Comparison of ENCODE assay signal across 1 cellular context in the genomic region with DNA sequence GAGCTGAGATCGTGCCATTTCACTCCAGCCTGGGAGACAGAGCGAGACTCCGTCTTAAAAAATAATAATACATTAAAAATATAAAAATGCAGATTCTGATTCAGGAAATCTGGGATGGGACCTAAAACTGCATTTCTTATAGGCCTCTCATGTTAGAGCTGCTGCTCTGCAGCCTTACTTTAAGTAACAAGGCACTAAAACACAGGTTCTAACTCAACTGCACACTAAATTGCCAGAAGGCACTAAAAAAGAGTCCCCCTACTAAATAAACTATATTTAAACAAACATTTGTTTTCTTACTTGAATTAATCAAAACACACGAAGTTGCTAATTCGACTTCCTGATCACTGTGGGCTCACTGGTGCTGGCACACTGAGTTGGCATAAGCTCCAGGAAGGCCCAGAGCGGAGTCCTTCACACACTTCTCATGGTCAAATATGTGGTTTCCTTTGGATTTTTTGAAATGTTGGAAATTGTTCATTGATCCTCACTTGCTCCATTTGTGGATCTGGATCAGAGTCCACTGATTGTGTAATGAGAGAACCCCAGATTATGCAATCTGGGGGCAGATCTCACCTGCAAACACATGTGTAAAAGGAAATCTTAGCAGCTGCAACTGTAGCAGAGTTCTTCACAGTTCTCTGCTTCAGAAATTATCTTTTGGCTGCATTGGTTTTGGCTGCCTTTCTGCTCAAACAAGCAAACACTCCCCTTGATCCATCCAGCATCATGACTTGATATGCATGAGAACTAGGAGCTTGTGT.
TF ChIP-seq lines count a peak whose summit lies in the region.

No MANE protein-coding gene starts in this region.

TF ChIP-seq in HepG2, 621 proteins besides CTCF, POLR2A, EP300 and RAD21 (continued from another document and continues in another):
- TF ChIP-seq, protein P1, sequence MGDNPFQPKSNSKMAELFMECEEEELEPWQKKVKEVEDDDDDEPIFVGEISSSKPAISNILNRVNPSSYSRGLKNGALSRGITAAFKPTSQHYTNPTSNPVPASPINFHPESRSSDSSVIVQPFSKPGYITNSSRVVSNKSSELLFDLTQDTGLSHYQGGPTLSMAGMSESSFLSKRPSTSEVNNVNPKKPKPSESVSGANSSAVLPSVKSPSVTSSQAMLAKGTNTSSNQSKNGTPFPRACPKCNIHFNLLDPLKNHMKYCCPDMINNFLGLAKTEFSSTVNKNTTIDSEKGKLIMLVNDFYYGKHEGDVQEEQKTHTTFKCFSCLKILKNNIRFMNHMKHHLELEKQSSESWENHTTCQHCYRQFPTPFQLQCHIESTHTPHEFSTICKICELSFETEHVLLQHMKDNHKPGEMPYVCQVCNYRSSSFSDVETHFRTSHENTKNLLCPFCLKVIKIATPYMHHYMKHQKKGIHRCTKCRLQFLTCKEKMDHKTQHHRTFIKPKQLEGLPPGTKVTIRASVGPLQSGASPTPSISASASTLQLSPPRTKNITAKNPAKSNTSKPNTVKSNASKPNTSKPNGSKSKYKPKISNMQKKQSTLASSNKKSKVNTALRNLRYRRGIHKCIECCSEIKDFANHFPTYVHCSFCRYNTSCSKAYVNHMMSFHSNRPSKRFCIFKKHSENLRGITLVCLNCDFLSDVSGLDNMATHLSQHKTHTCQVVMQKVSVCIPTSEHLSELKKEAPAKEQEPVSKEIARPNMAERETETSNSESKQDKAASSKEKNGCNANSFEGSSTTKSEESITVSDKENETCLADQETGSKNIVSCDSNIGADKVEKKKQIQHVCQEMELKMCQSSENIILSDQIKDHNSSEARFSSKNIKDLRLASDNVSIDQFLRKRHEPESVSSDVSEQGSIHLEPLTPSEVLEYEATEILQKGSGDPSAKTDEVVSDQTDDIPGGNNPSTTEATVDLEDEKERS (CRISPR knock-in tag; IDR thresholded peaks at IDR 0.05), result peak; percentile 64; the same call in 1 of the 2 replicates
- TF ChIP-seq ONECUT2 (CRISPR knock-in tag; IDR thresholded peaks at IDR 0.05) (peak; percentile 83), ZFYVE20 (CRISPR knock-in tag; IDR thresholded peaks at IDR 0.05; ENCODE audit: borderline replicate concordance, low read depth) (no peak), KAT8 (CRISPR knock-in tag; IDR thresholded peaks at IDR 0.05) (peak; percentile 87), KDM1A (CRISPR knock-in tag; IDR thresholded peaks at IDR 0.05) (0 out of 2 replicates have a peak, but pooled peaks have one; percentile 41), ZMYM4 (CRISPR knock-in tag; IDR thresholded peaks at IDR 0.05) (peak; percentile 95), ZNF614 (CRISPR knock-in tag; IDR thresholded peaks at IDR 0.05; ENCODE audit: borderline replicate concordance) (0 out of 2 replicates have a peak, but pooled peaks have one; percentile 67), KDM3A (CRISPR knock-in tag; IDR thresholded peaks at IDR 0.05; ENCODE audit: low read depth) (peak; percentile 54; the same call in 1 of the 2 replicates), NR2C2 (CRISPR knock-in tag; IDR thresholded peaks at IDR 0.05; ENCODE audit: borderline replicate concordance) (peak; percentile 62; the same call in 1 of the 2 replicates), MXI1 (IDR thresholded peaks at IDR 0.05; ENCODE audit: borderline replicate concordance, low read depth, low read length) (peak; percentile 48; the same call in 1 of the 3 replicates), ZMYM3 (CRISPR knock-in tag; IDR thresholded peaks at IDR 0.05) (peak; percentile 51; the same call in 1 of the 2 replicates), ESRRA (CRISPR knock-in tag; IDR thresholded peaks at IDR 0.05; ENCODE audit: low read depth) (peak; percentile 70; the same call in 1 of the 2 replicates), SMAD3 (CRISPR knock-in tag; IDR thresholded peaks at IDR 0.05) (peak; percentile 91), ZNF441 (CRISPR knock-in tag; IDR thresholded peaks at IDR 0.05; ENCODE audit: borderline replicate concordance) (peak; percentile 49; the same call in 1 of the 2 replicates), HOXA5 (CRISPR knock-in tag; IDR thresholded peaks at IDR 0.05) (peak; percentile 64; the same call in 1 of the 2 replicates), TAF1 (CRISPR knock-in tag; IDR thresholded peaks at IDR 0.05) (no peak), REPIN1 (CRISPR knock-in tag; IDR thresholded peaks at IDR 0.05; ENCODE audit: borderline replicate concordance, low read depth) (peak; percentile 76; the same call in 1 of the 2 replicates), KLF16 (CRISPR knock-in tag; IDR thresholded peaks at IDR 0.05) (peak in 1 of 2 experiments; percentile 80; a peak in 1 of 4 replicates), ZC3H4 (CRISPR knock-in tag; IDR thresholded peaks at IDR 0.05; ENCODE audit: borderline replicate concordance) (no peak), ZNF224 (CRISPR knock-in tag; IDR thresholded peaks at IDR 0.05) (peak; percentile 37; the same call in 1 of the 2 replicates), MATR3 (CRISPR knock-in tag; IDR thresholded peaks at IDR 0.05) (no peak), MXD4 (CRISPR knock-in tag; IDR thresholded peaks at IDR 0.05) (peak; percentile 63; the same call in 1 of the 2 replicates), SIX4 (CRISPR knock-in tag; IDR thresholded peaks at IDR 0.05) (peak; percentile 65; the same call in 1 of the 2 replicates), SAP130 (CRISPR knock-in tag; IDR thresholded peaks at IDR 0.05; ENCODE audit: low read depth) (peak; percentile 81)
- TF ChIP-seq, protein P2, sequence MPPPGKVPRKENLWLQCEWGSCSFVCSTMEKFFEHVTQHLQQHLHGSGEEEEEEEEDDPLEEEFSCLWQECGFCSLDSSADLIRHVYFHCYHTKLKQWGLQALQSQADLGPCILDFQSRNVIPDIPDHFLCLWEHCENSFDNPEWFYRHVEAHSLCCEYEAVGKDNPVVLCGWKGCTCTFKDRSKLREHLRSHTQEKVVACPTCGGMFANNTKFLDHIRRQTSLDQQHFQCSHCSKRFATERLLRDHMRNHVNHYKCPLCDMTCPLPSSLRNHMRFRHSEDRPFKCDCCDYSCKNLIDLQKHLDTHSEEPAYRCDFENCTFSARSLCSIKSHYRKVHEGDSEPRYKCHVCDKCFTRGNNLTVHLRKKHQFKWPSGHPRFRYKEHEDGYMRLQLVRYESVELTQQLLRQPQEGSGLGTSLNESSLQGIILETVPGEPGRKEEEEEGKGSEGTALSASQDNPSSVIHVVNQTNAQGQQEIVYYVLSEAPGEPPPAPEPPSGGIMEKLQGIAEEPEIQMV (CRISPR knock-in tag; IDR thresholded peaks at IDR 0.05; ENCODE audit: low read depth), result no peak
- TF ChIP-seq, protein P3, sequence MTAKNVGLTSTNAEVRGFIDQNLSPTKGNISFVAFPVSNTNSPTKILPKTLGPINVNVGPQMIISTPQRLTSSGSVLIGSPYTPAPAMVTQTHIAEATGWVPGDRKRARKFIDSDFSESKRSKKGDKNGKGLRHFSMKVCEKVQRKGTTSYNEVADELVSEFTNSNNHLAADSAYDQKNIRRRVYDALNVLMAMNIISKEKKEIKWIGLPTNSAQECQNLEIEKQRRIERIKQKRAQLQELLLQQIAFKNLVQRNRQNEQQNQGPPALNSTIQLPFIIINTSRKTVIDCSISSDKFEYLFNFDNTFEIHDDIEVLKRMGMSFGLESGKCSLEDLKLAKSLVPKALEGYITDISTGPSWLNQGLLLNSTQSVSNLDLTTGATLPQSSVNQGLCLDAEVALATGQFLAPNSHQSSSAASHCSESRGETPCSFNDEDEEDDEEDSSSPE (CRISPR knock-in tag; IDR thresholded peaks at IDR 0.05), result 0 out of 2 replicates have a peak, but pooled peaks have one; percentile 33
- TF ChIP-seq, protein P4, sequence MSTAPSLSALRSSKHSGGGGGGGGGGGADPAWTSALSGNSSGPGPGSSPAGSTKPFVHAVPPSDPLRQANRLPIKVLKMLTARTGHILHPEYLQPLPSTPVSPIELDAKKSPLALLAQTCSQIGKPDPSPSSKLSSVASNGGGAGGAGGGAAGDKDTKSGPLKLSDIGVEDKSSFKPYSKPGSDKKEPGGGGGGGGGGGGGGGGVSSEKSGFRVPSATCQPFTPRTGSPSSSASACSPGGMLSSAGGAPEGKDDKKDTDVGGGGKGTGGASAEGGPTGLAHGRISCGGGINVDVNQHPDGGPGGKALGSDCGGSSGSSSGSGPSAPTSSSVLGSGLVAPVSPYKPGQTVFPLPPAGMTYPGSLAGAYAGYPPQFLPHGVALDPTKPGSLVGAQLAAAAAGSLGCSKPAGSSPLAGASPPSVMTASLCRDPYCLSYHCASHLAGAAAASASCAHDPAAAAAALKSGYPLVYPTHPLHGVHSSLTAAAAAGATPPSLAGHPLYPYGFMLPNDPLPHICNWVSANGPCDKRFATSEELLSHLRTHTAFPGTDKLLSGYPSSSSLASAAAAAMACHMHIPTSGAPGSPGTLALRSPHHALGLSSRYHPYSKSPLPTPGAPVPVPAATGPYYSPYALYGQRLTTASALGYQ (CRISPR knock-in tag; IDR thresholded peaks at IDR 0.05), result no peak
- TF ChIP-seq, protein P5, sequence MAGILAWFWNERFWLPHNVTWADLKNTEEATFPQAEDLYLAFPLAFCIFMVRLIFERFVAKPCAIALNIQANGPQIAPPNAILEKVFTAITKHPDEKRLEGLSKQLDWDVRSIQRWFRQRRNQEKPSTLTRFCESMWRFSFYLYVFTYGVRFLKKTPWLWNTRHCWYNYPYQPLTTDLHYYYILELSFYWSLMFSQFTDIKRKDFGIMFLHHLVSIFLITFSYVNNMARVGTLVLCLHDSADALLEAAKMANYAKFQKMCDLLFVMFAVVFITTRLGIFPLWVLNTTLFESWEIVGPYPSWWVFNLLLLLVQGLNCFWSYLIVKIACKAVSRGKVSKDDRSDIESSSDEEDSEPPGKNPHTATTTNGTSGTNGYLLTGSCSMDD (CRISPR knock-in tag; IDR thresholded peaks at IDR 0.05), result no peak
- TF ChIP-seq, protein P6, sequence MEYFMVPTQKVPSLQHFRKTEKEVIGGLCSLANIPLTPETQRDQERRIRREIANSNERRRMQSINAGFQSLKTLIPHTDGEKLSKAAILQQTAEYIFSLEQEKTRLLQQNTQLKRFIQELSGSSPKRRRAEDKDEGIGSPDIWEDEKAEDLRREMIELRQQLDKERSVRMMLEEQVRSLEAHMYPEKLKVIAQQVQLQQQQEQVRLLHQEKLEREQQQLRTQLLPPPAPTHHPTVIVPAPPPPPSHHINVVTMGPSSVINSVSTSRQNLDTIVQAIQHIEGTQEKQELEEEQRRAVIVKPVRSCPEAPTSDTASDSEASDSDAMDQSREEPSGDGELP (IDR thresholded peaks at IDR 0.05; ENCODE audit: borderline replicate concordance, low read depth), result peak; percentile 66; the same call in 1 of the 2 replicates
- TF ChIP-seq, protein P7, sequence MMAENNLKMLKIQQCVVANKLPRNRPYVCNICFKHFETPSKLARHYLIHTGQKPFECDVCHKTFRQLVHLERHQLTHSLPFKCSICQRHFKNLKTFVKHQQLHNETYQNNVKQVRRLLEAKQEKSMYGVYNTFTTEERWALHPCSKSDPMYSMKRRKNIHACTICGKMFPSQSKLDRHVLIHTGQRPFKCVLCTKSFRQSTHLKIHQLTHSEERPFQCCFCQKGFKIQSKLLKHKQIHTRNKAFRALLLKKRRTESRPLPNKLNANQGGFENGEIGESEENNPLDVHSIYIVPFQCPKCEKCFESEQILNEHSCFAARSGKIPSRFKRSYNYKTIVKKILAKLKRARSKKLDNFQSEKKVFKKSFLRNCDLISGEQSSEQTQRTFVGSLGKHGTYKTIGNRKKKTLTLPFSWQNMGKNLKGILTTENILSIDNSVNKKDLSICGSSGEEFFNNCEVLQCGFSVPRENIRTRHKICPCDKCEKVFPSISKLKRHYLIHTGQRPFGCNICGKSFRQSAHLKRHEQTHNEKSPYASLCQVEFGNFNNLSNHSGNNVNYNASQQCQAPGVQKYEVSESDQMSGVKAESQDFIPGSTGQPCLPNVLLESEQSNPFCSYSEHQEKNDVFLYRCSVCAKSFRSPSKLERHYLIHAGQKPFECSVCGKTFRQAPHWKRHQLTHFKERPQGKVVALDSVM (CRISPR knock-in tag; IDR thresholded peaks at IDR 0.05), result 0 out of 2 replicates have a peak, but pooled peaks have one; percentile 46
- TF ChIP-seq, protein P8, sequence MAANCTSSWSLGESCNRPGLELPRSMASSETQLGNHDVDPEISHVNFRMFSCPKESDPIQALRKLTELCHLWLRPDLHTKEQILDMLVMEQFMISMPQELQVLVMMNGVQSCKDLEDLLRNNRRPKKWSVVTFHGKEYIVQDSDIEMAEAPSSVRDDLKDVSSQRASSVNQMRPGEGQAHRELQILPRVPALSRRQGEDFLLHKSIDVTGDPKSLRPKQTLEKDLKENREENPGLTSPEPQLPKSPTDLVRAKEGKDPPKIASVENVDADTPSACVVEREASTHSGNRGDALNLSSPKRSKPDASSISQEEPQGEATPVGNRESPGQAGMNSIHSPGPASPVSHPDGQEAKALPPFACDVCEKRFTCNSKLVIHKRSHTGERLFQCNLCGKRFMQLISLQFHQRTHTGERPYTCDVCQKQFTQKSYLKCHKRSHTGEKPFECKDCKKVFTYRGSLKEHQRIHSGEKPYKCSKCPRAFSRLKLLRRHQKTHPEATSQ (CRISPR knock-in tag; IDR thresholded peaks at IDR 0.05; ENCODE audit: borderline replicate concordance), result peak; percentile 45; the same call in 1 of the 2 replicates
- TF ChIP-seq, protein P9, sequence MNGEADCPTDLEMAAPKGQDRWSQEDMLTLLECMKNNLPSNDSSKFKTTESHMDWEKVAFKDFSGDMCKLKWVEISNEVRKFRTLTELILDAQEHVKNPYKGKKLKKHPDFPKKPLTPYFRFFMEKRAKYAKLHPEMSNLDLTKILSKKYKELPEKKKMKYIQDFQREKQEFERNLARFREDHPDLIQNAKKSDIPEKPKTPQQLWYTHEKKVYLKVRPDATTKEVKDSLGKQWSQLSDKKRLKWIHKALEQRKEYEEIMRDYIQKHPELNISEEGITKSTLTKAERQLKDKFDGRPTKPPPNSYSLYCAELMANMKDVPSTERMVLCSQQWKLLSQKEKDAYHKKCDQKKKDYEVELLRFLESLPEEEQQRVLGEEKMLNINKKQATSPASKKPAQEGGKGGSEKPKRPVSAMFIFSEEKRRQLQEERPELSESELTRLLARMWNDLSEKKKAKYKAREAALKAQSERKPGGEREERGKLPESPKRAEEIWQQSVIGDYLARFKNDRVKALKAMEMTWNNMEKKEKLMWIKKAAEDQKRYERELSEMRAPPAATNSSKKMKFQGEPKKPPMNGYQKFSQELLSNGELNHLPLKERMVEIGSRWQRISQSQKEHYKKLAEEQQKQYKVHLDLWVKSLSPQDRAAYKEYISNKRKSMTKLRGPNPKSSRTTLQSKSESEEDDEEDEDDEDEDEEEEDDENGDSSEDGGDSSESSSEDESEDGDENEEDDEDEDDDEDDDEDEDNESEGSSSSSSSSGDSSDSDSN (CRISPR knock-in tag; IDR thresholded peaks at IDR 0.05), result 0 out of 2 replicates have a peak, but pooled peaks have one; percentile 31
- TF ChIP-seq, protein P10, sequence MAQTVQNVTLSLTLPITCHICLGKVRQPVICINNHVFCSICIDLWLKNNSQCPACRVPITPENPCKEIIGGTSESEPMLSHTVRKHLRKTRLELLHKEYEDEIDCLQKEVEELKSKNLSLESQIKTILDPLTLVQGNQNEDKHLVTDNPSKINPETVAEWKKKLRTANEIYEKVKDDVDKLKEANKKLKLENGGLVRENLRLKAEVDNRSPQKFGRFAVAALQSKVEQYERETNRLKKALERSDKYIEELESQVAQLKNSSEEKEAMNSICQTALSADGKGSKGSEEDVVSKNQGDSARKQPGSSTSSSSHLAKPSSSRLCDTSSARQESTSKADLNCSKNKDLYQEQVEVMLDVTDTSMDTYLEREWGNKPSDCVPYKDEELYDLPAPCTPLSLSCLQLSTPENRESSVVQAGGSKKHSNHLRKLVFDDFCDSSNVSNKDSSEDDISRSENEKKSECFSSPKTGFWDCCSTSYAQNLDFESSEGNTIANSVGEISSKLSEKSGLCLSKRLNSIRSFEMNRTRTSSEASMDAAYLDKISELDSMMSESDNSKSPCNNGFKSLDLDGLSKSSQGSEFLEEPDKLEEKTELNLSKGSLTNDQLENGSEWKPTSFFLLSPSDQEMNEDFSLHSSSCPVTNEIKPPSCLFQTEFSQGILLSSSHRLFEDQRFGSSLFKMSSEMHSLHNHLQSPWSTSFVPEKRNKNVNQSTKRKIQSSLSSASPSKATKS (CRISPR knock-in tag; IDR thresholded peaks at IDR 0.05), result 0 out of 2 replicates have a peak, but pooled peaks have one; percentile 45
